13 cellular contexts compared by ENCODE assay signal in genomic region chrX:78957049-78957767, GRCh38. TPM values are rescaled to one million over a fixed set of nuclear protein-coding genes. Genes with fewer than 3 reads are reported as not detected.
A peak's percentile ranks its signal among the peaks of the same experiment; 100 is the strongest.
DNase-seq lines count a peak whose midpoint lies in the region; ATAC-seq and TF ChIP-seq lines count a peak whose summit lies in the region.
"Had no signal": no experiment of that assay in that cellular context is flagged by ENCODE, and none has a peak within 500 bp of the region (broad histone marks: within the 10 kb centered on the region; RNA-seq: fewer than 3 reads in every experiment).

No MANE protein-coding gene starts in this region.

- H3K9me3 ChIP-seq in CD8-positive, alpha-beta T cell (ENCODE audit: low read length): no peaks in the 10 kb centered on the region
- H3K9me3 ChIP-seq in ovary: no peaks in the 10 kb centered on the region
- H3K9me3 ChIP-seq: BE2C, heart right ventricle had no signal

- H3K27me3 Mint-ChIP-seq in CD8-positive, alpha-beta T cell (ENCODE audit: low read depth): no peaks in the 10 kb centered on the region
- no peaks in the 10 kb centered on the region for H3K27me3 Mint-ChIP-seq in activated naive CD8-positive, alpha-beta T cell treated with anti-CD3 and anti-CD28 coated beads, Interleukin-2, amount 10 ng/mL, durations not matched to agents 7 days and 5 days
- H3K27me3 Mint-ChIP-seq in MCF 10A (ENCODE audit: insufficient read depth, unreplicated experiment): no peaks in the 10 kb centered on the region

- no peak for ATAC-seq in CD8-positive, alpha-beta T cell
- ATAC-seq in GM19035 (IDR thresholded peaks at IDR 0.05; ENCODE audit: unreplicated experiment) (peak; percentile 6), HG03103 (IDR thresholded peaks at IDR 0.05; ENCODE audit: low read depth, unreplicated experiment) (peak; percentile 17)
- ATAC-seq in activated naive CD8-positive, alpha-beta T cell treated with anti-CD3 and anti-CD28 coated beads, Interleukin-2, amount 10 ng/mL, durations not matched to agents 7 days and 5 days (ENCODE audit: low read depth): no peak
- ATAC-seq: heart right ventricle had no signal

- no peak overlapping the region for H3K4me3 ChIP-seq in CD8-positive, alpha-beta T cell (ENCODE audit: low read depth, low read length)
- no peak overlapping the region for H3K4me3 ChIP-seq in ovary
- H3K4me3 ChIP-seq: heart right ventricle had no signal

- 39 to 47% (median 46%) methylated on average over 2 of the region's 2 CpGs for WGBS in ovary, 3 donors

- CTCF ChIA-PET in CD8-positive, alpha-beta T cell (lab: Charles Lee): interaction anchor here (1.3 kb wide), 1 partner anchor 8 kb away, joined by 3 read pairs; no protein-coding TSS in a partner anchor
- CTCF ChIA-PET in MCF 10A (lab: Yijun Ruan, JAX): interaction anchor here (0.7 to 0.9 kb wide), 2 partner anchors 15 to 178 kb away, joined by 3 to 4 read pairs; no protein-coding TSS in a partner anchor

- BruUV-seq in MCF 10A (replicated peaks; lab: Mats Ljungman, UMichigan): no TSS peak

- TF ChIP-seq POLR2A in ovary (IDR thresholded peaks at IDR 0.05): no peak

- H3K27ac Mint-ChIP-seq in CD8-positive, alpha-beta T cell: peak overlapping the region; percentile 89
- peak overlapping the region; percentile 43 for H3K27ac Mint-ChIP-seq in activated naive CD8-positive, alpha-beta T cell treated with anti-CD3 and anti-CD28 coated beads, Interleukin-2, amount 10 ng/mL, durations not matched to agents 7 days and 5 days
- no peak overlapping the region for H3K27ac Mint-ChIP-seq in MCF 10A (ENCODE audit: low read depth, unreplicated experiment)

- peak overlapping the region; percentile 30 for H3K4me3 Mint-ChIP-seq in CD8-positive, alpha-beta T cell
- H3K4me3 Mint-ChIP-seq in activated naive CD8-positive, alpha-beta T cell treated with anti-CD3 and anti-CD28 coated beads, Interleukin-2, amount 10 ng/mL, durations not matched to agents 7 days and 5 days: no peak overlapping the region
- no peak overlapping the region for H3K4me3 Mint-ChIP-seq in MCF 10A (ENCODE audit: unreplicated experiment)

- intact Hi-C loops in CD8-positive, alpha-beta T cell (cut with DNase I, micrococcal nuclease): loop anchor here in 1 of 2 experiments (10.0 kb wide), 2 partner anchors 118 to 408 kb away; partner anchors contain the start of gene ITM2A
- intact Hi-C loops in ovary (cut with DNase I): no loop called here
- intact Hi-C loops in MCF 10A (cut with micrococcal nuclease): no loop called here

- H3K27me3 ChIP-seq in CD8-positive, alpha-beta T cell (ENCODE audit: insufficient read depth, low read length): no peaks in the 10 kb centered on the region
- no peaks in the 10 kb centered on the region for H3K27me3 ChIP-seq in ovary
- H3K27me3 ChIP-seq: BE2C, heart right ventricle had no signal

- peaks cover 44% of the 10 kb centered on the region for H3K4me1 ChIP-seq in CD8-positive, alpha-beta T cell (ENCODE audit: insufficient read depth, low read length)
- H3K4me1 ChIP-seq in ovary (ENCODE audit: insufficient read depth): no peaks in the 10 kb centered on the region
- H3K4me1 ChIP-seq: BE2C, heart right ventricle had no signal

- TF ChIP-seq EP300 in ovary (IDR thresholded peaks at IDR 0.05): no peak

- no peak for TF ChIP-seq CTCF in CD8-positive, alpha-beta T cell (IDR thresholded peaks at IDR 0.05)
- TF ChIP-seq CTCF in ovary (IDR thresholded peaks at IDR 0.05): no peak
- TF ChIP-seq CTCF in MCF 10A (IDR thresholded peaks at IDR 0.05; ENCODE audit: unreplicated experiment): no peak

- peaks cover 9% of the 10 kb centered on the region for H3K9me3 Mint-ChIP-seq in CD8-positive, alpha-beta T cell
- H3K9me3 Mint-ChIP-seq in activated naive CD8-positive, alpha-beta T cell treated with anti-CD3 and anti-CD28 coated beads, Interleukin-2, amount 10 ng/mL, durations not matched to agents 7 days and 5 days: peaks cover 9% of the 10 kb centered on the region
- peaks cover 39% of the 10 kb centered on the region for H3K9me3 Mint-ChIP-seq in MCF 10A (ENCODE audit: unreplicated experiment)

- H3K4me1 Mint-ChIP-seq in CD8-positive, alpha-beta T cell (ENCODE audit: low read depth): peaks cover 70% of the 10 kb centered on the region
- peaks cover 46% of the 10 kb centered on the region for H3K4me1 Mint-ChIP-seq in activated naive CD8-positive, alpha-beta T cell treated with anti-CD3 and anti-CD28 coated beads, Interleukin-2, amount 10 ng/mL, durations not matched to agents 7 days and 5 days
- no peaks in the 10 kb centered on the region for H3K4me1 Mint-ChIP-seq in MCF 10A (ENCODE audit: insufficient read depth, unreplicated experiment)

- POLR2A ChIA-PET in CD8-positive, alpha-beta T cell (lab: Charles Lee): no interaction called here
- POLR2A ChIA-PET in activated naive CD8-positive, alpha-beta T cell treated with anti-CD3 and anti-CD28 coated beads, Interleukin-2, amount 10 ng/mL, durations not matched to agents 7 days and 5 days (lab: Charles Lee): interaction anchor here (1.4 kb wide), 1 partner anchor 10 kb away, joined by 4 read pairs; no protein-coding TSS in a partner anchor
- POLR2A ChIA-PET in MCF 10A (lab: Yijun Ruan, JAX): no interaction called here

- H3K36me3 Mint-ChIP-seq in CD8-positive, alpha-beta T cell: peaks cover 81% of the 10 kb centered on the region
- peaks cover 75% of the 10 kb centered on the region for H3K36me3 Mint-ChIP-seq in activated naive CD8-positive, alpha-beta T cell treated with anti-CD3 and anti-CD28 coated beads, Interleukin-2, amount 10 ng/mL, durations not matched to agents 7 days and 5 days
- no peaks in the 10 kb centered on the region for H3K36me3 Mint-ChIP-seq in MCF 10A (ENCODE audit: insufficient read depth, unreplicated experiment)

- H3K36me3 ChIP-seq in CD8-positive, alpha-beta T cell (ENCODE audit: insufficient read depth, low read length): peaks cover 4% of the 10 kb centered on the region
- no peaks in the 10 kb centered on the region for H3K36me3 ChIP-seq in ovary
- H3K36me3 ChIP-seq: BE2C, heart right ventricle had no signal

- DNase-seq in CD8-positive, alpha-beta T cell: no peak
- no peak for DNase-seq in activated naive CD8-positive, alpha-beta T cell treated with anti-CD3 and anti-CD28 coated beads, Interleukin-2, amount 10 ng/mL, durations not matched to agents 7 days and 5 days
- no peak for DNase-seq in activated effector memory CD4-positive, alpha-beta T cell treated with anti-CD3 and anti-CD28 coated beads, Interleukin-2, amount 50 U/mL, for 16 hours
- DNase-seq in ovary: no peak
- no peak for DNase-seq in NCI-H1105 (lab: John Stamatoyannopoulos, UW)
- DNase-seq in MCF 10A (ENCODE audit: unreplicated experiment): no peak
- DNase-seq: activated T-cell treated with anti-CD3 and anti-CD28 coated beads for 4 hours, BE2C, heart right ventricle, NCI-H345, occipital lobe had no signal

- no peak overlapping the region for H3K27ac ChIP-seq in CD8-positive, alpha-beta T cell (ENCODE audit: low read depth, low read length)
- H3K27ac ChIP-seq in ovary: no peak overlapping the region
- H3K27ac ChIP-seq: heart right ventricle had no signal

RNA-seq across cellular contexts. Expression of gene P2RY10, which starts 12.0 kb away (rescaled TPM):
- total RNA-seq in CD8-positive, alpha-beta T cell: 10 to 100 TPM; 76.1 to 81.2 TPM
- total RNA-seq in activated naive CD8-positive, alpha-beta T cell treated with anti-CD3 and anti-CD28 coated beads, Interleukin-2, amount 10 ng/mL, durations not matched to agents 7 days and 5 days: 10 to 100 TPM; 76.0 to 77.4 TPM
- total RNA-seq in ovary: under 1 TPM in 4 of 7 donors, not detected in 3; 0.23 to 0.54 (median 0.28) TPM
- polyA plus RNA-seq in ovary: 1 to 10 TPM in 1 of 2 donors, under 1 TPM in 1; 0.11 to 1.9 TPM
- total RNA-seq in MCF 10A (2022): not detected in 2 replicates
- total RNA-seq: occipital lobe had no signal

Comparison
In these comparisons a context has a peak if more than half of its experiments do, and no peak if none do; other contexts are left out.
1. ATAC-seq: peak in GM19035 (single experiment) and HG03103 (single experiment); none in CD8-positive, alpha-beta T cell (single experiment) and activated naive CD8-positive, alpha-beta T cell treated with anti-CD3 and anti-CD28 coated beads, Interleukin-2, amount 10 ng/mL, durations not matched to agents 7 days and 5 days (single experiment).
2. RNA of gene P2RY10, which starts 12.0 kb away (total RNA-seq): 76.1 to 81.2 TPM in CD8-positive, alpha-beta T cell and 76.0 to 77.4 TPM in activated naive CD8-positive, alpha-beta T cell treated with anti-CD3 and anti-CD28 coated beads, Interleukin-2, amount 10 ng/mL, durations not matched to agents 7 days and 5 days; 0.23 to 0.54 TPM in ovary and not detected in MCF 10A; every median in the first group is over 10 times any median in the second.